Comparison of ENCODE assay signal across 22 cellular contexts in the genomic region with DNA sequence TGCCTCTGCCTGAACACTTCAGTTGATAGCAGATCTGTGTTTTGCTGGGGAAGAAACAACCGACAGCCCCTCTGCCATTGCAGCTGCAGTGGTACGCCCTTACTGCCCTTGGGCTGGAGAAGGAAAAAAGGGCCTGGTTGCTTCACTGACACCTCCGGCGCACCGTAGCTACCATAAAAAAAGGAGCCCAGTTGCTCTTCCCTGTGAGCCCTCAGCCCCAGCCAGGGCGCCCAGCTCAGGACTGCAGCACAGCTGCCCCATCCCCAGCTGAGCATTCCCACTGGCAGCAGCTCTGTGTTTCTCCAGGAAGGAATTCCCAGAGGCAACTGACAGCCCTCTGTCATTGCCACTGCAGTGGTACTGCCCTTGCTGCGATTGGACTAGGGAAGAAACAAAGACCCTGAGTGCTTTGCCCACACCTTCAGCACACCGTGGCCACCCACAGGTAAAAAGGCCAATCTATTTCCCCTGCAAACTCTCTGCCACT.
"Had no signal": no experiment of that assay in that cellular context is flagged by ENCODE, and none has a peak within 500 bp of the region (broad histone marks: within the 10 kb centered on the region; RNA-seq: fewer than 3 reads in every experiment).

No MANE protein-coding gene starts in this region.

- H3K27me3 Mint-ChIP-seq: activated CD4-positive, alpha-beta memory T cell treated with anti-CD3 and anti-CD28 coated beads for 36 hours; activated CD4-positive, alpha-beta T cell treated with anti-CD3 and anti-CD28 coated beads, Interleukin-2, amount 10 ng/mL, durations not matched to agents 24 days and 14 days; activated T-cell treated with anti-CD3 and anti-CD28 coated beads, Interleukin-2, amount 50 U/mL, for 24 hours; memory B cell; naive thymus-derived CD4-positive, alpha-beta T cell had no signal

- ATAC-seq: activated naive CD4-positive, alpha-beta T cell treated with anti-CD3 and anti-CD28 coated beads, Interleukin-2, amount 50 U/mL, for 72 hours; body of pancreas; gastrocnemius medialis; naive thymus-derived CD4-positive, alpha-beta T cell; right cardiac atrium had no signal

- H3K27ac Mint-ChIP-seq: activated CD4-positive, alpha-beta memory T cell treated with anti-CD3 and anti-CD28 coated beads for 36 hours; activated CD4-positive, alpha-beta T cell treated with anti-CD3 and anti-CD28 coated beads, Interleukin-2, amount 10 ng/mL, durations not matched to agents 24 days and 14 days; activated naive CD4-positive, alpha-beta T cell treated with anti-CD3 and anti-CD28 coated beads, Interleukin-2, amount 50 U/mL, for 72 hours; activated T-cell treated with anti-CD3 and anti-CD28 coated beads, Interleukin-2, amount 50 U/mL, for 24 hours; memory B cell; naive thymus-derived CD4-positive, alpha-beta T cell; T-helper 2 cell treated with Interferon-gamma antibody and Interleukin-4, amounts not matched to agents 5 μg/mL and 100 μg/mL, for 36 hours had no signal

- DNase-seq: activated CD4-positive, alpha-beta memory T cell treated with anti-CD3 and anti-CD28 coated beads for 36 hours; activated CD4-positive, alpha-beta T cell treated with anti-CD3 and anti-CD28 coated beads, Interleukin-2, amount 10 ng/mL, durations not matched to agents 24 days and 14 days; activated CD4-positive, CD25-positive, alpha-beta regulatory T cell treated with anti-CD3 and anti-CD28 coated beads, Interleukin-2, amount 50 U/mL, for 72 hours; activated CD8-positive, alpha-beta memory T cell treated with anti-CD3 and anti-CD28 coated beads, Interleukin-2, amount 50 U/mL, for 48 hours; activated naive CD4-positive, alpha-beta T cell; activated T-cell treated with anti-CD3 and anti-CD28 coated beads, Interleukin-2, amount 50 U/mL, for 24 hours; body of pancreas; colonic mucosa; effector memory CD4-positive, alpha-beta T cell; erythroblast; gastrocnemius medialis; midbrain; naive thymus-derived CD4-positive, alpha-beta T cell; stimulated activated naive CD4-positive, alpha-beta T cell treated with Interleukin-2 at 50 U/mL for 16 hours; T-helper 1 cell had no signal

- H3K4me1 Mint-ChIP-seq: activated CD4-positive, alpha-beta T cell treated with anti-CD3 and anti-CD28 coated beads, Interleukin-2, amount 10 ng/mL, durations not matched to agents 24 days and 14 days; memory B cell; naive thymus-derived CD4-positive, alpha-beta T cell; neural crest cell had no signal

- H3K4me3 Mint-ChIP-seq: activated CD4-positive, alpha-beta memory T cell treated with anti-CD3 and anti-CD28 coated beads for 36 hours; activated CD4-positive, alpha-beta T cell treated with anti-CD3 and anti-CD28 coated beads, Interleukin-2, amount 10 ng/mL, durations not matched to agents 24 days and 14 days; activated T-cell treated with anti-CD3 and anti-CD28 coated beads, Interleukin-2, amount 50 U/mL, for 24 hours; memory B cell; naive thymus-derived CD4-positive, alpha-beta T cell; neural crest cell; T-helper 2 cell treated with Interferon-gamma antibody and Interleukin-4, amounts not matched to agents 5 μg/mL and 100 μg/mL, for 36 hours had no signal

- H3K9me3 Mint-ChIP-seq: activated CD4-positive, alpha-beta T cell treated with anti-CD3 and anti-CD28 coated beads, Interleukin-2, amount 10 ng/mL, durations not matched to agents 24 days and 14 days; T-helper 2 cell treated with Interferon-gamma antibody and Interleukin-4, amounts not matched to agents 5 μg/mL and 100 μg/mL, for 36 hours had no signal

- H3K36me3 Mint-ChIP-seq: activated CD4-positive, alpha-beta memory T cell treated with anti-CD3 and anti-CD28 coated beads for 36 hours; activated naive CD4-positive, alpha-beta T cell treated with anti-CD3 and anti-CD28 coated beads, Interleukin-2, amount 50 U/mL, for 72 hours; memory B cell; naive thymus-derived CD4-positive, alpha-beta T cell had no signal

- H3K4me3 ChIP-seq: body of pancreas, colonic mucosa, gastrocnemius medialis, hepatocyte, tibial nerve had no signal
